ENCODE assay signal across 8 cellular contexts in the genomic region with DNA sequence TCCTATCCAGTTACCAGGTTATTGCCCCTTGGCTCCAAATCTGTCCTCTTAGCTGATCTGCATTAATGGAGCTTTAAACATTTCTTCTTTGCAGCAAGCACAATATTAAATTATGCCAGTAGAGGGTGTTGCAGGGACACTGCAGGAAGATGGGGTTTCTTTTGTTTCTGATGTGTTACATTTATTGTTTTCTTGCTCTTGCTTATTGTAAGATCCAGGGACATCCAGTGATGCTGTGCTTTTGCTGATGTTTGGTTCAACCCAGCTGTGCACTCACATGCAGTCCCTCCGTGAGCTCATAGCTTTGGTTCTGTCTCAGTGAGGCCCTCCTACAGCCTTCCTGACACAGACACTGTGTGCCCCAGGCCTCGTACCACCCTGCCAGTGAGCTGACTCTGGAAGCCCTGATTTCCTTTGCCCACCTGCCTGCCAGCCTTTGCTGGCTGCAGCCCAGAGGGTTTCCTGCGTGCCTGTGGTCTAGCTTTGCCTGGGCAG.
A peak's percentile ranks its signal among the peaks of the same experiment; 100 is the strongest.
DNase-seq lines count a peak whose midpoint lies in the region; ATAC-seq, FAIRE-seq and TF ChIP-seq lines count a peak whose summit lies in the region.

No MANE protein-coding gene starts in this region.

- H3K36me3 ChIP-seq in MM.1S (replicated peaks; ENCODE audit: insufficient read depth, low read length) (no peaks in the 10 kb centered on the region), SJCRH30 (no peaks in the 10 kb centered on the region), endothelial cell of umbilical vein (ENCODE audit: control insufficient read depth in 2 of 2, extremely low read depth in 1 of 2, insufficient read depth in 2 of 2, low read length in 2 of 2) (no peaks in the 10 kb centered on the region)

- H2AFZ ChIP-seq in MM.1S (ENCODE audit: low read length) (no peak overlapping the region), endothelial cell of umbilical vein (ENCODE audit: low read depth, low read length) (no peak overlapping the region)

- DNase-seq in GM10248 (ENCODE audit: extremely low spot score): peak; percentile 54
- peak; percentile 71 for DNase-seq in MM.1S
- DNase-seq in SJCRH30: peak; percentile 27 to 62
- peak; percentile 68 for DNase-seq in endothelial cell of umbilical vein (ENCODE audit: low read depth, low spot score)
- peak in 1 of 2 donors; percentile 11 for DNase-seq in memory B cell (ENCODE audit: low spot score in 2 of 2)
- DNase-seq in GM19240 (ENCODE audit: insufficient read length, low spot score): no peak

- H3K4me1 ChIP-seq in MM.1S (ENCODE audit: low read length): no peaks in the 10 kb centered on the region
- peaks cover 5% of the 10 kb centered on the region; the same call in 1 of the 2 replicates for H3K4me1 ChIP-seq in SJCRH30
- no peaks in the 10 kb centered on the region for H3K4me1 ChIP-seq in endothelial cell of umbilical vein (ENCODE audit: control insufficient read depth, extremely low read depth, insufficient read depth, low read length)

- dilution Hi-C loops in endothelial cell of umbilical vein (cut with MboI; ENCODE audit: extremely low pct_ligation_motif_present, low sequenced_read_pairs): loop anchor here (10.0 kb wide), 1 partner anchor 462 kb away; no protein-coding TSS in a partner anchor

- POLR2A ChIA-PET in GM10248 (lab: Yijun Ruan, JAX) (interaction anchor here (1.1 kb wide), 1 partner anchor 737 kb away, joined by 3 read pairs; the partner anchor contains the start of gene CACYBP), endothelial cell of umbilical vein (lab: Charles Lee) (interaction anchor here (1.0 kb wide), 1 partner anchor 463 kb away, joined by 4 read pairs; no protein-coding TSS in a partner anchor)

- H3K27me3 Mint-ChIP-seq in memory B cell: no peaks in the 10 kb centered on the region

- H3F3A ChIP-seq in MM.1S (ENCODE audit: insufficient read depth, low read length): no peaks in the 10 kb centered on the region

- H3K4me3 ChIP-seq in MM.1S (ENCODE audit: low read length) (no peak overlapping the region), SJCRH30 (no peak overlapping the region), endothelial cell of umbilical vein (replicated peaks in 1 of 3; ENCODE audit: insufficient read depth in 1 of 3, low read depth in 1 of 3, low read length in 3 of 3) (no peak overlapping the region)

- H3K9me3 ChIP-seq in MM.1S (replicated peaks; ENCODE audit: insufficient read depth, low read length) (no peaks in the 10 kb centered on the region), SJCRH30 (replicated peaks) (no peaks in the 10 kb centered on the region), endothelial cell of umbilical vein (replicated peaks; ENCODE audit: control insufficient read depth, insufficient read depth, low read length) (no peaks in the 10 kb centered on the region)

- CTCF ChIA-PET in GM10248 (lab: Yijun Ruan, JAX) (interaction anchor here (0.6 to 2.8 kb wide), 69 partner anchors 10 to 864 kb away, joined by 3 to 101 read pairs (median 4); no protein-coding TSS in a partner anchor), endothelial cell of umbilical vein (lab: Charles Lee) (interaction anchor here (0.6 to 2.8 kb wide), 93 partner anchors 10 to 1520 kb away, joined by 3 to 378 read pairs (median 4); no protein-coding TSS in a partner anchor)

- no peaks in the 10 kb centered on the region for H3K9me2 ChIP-seq in MM.1S (replicated peaks; ENCODE audit: insufficient read depth, low read length)

- no peaks in the 10 kb centered on the region for H3K9me1 ChIP-seq in endothelial cell of umbilical vein (replicated peaks; ENCODE audit: control insufficient read depth, extremely low read depth, insufficient read depth, low read length)

- TF ChIP-seq CTCF in GM10248 (IDR thresholded peaks at IDR 0.05; ENCODE audit: control extremely low read depth, extremely low read depth, low read depth, missing control alignments) (peak; percentile 71), MM.1S (IDR thresholded peaks at IDR 0.05; ENCODE audit: low read length) (peak; percentile 86), endothelial cell of umbilical vein (IDR thresholded peaks at IDR 0.05; ENCODE audit: extremely low read depth in 1 of 2, insufficient read depth in 1 of 2, low read depth in 1 of 2, low read length in 2 of 2) (peak; percentile 47 to 57)

- no peak overlapping the region for H3K27ac Mint-ChIP-seq in memory B cell

- TF ChIP-seq POLR2A in endothelial cell of umbilical vein (IDR thresholded peaks at IDR 0.05; ENCODE audit: low read depth, low read length): no peak

- H3K79me2 ChIP-seq in MM.1S (ENCODE audit: low read length) (no peaks in the 10 kb centered on the region), endothelial cell of umbilical vein (ENCODE audit: control insufficient read depth, insufficient read depth, low read length) (no peaks in the 10 kb centered on the region)

- H4K20me1 ChIP-seq in MM.1S (ENCODE audit: insufficient read depth, low read length): no peaks in the 10 kb centered on the region
- H4K20me1 ChIP-seq in endothelial cell of umbilical vein (replicated peaks; ENCODE audit: control insufficient read depth, extremely low read depth, insufficient read depth, low read length): no peaks in the 10 kb centered on the region

- H3K4me1 Mint-ChIP-seq in memory B cell: peaks cover 5% of the 10 kb centered on the region

- H3K36me3 Mint-ChIP-seq in memory B cell: peaks cover 5% of the 10 kb centered on the region

- H3K4me2 ChIP-seq in MM.1S (ENCODE audit: low read depth, low read length) (no peak overlapping the region), endothelial cell of umbilical vein (ENCODE audit: insufficient read depth, low read length) (no peak overlapping the region)

- ATAC-seq in memory B cell (ENCODE audit: low read depth): peak; percentile 52
- no peak for ATAC-seq in HG03457 (IDR thresholded peaks at IDR 0.05; ENCODE audit: unreplicated experiment)

- BruUV-seq in endothelial cell of umbilical vein (replicated peaks; lab: Mats Ljungman, UMichigan): no TSS peak

- H3K9me3 Mint-ChIP-seq in memory B cell: no peaks in the 10 kb centered on the region

- no peak overlapping the region for H3K27ac ChIP-seq in MM.1S (ENCODE audit: low read length)
- H3K27ac ChIP-seq in SJCRH30: no peak overlapping the region
- no peak overlapping the region for H3K27ac ChIP-seq in endothelial cell of umbilical vein (ENCODE audit: insufficient read depth, low read depth, low read length)

- intact Hi-C loops in endothelial cell of umbilical vein (cut with micrococcal nuclease): loop anchor here (1.0 kb wide), 2 partner anchors 464 to 482 kb away; no protein-coding TSS in a partner anchor

- FAIRE-seq in A204.1 (lab: Jason Lieb, UNC) (peak; percentile 43), endothelial cell of umbilical vein (lab: Jason Lieb, UNC) (no peak)

- no peak overlapping the region for H3K9ac ChIP-seq in MM.1S (ENCODE audit: low read length)
- H3K9ac ChIP-seq in endothelial cell of umbilical vein (replicated peaks; ENCODE audit: extremely low read depth, insufficient read depth, low read length): no peak overlapping the region

- H3K4me3 Mint-ChIP-seq in memory B cell: no peak overlapping the region

- H3K27me3 ChIP-seq in MM.1S (replicated peaks; ENCODE audit: insufficient read depth, low read length): no peaks in the 10 kb centered on the region
- no peaks in the 10 kb centered on the region for H3K27me3 ChIP-seq in SJCRH30
- H3K27me3 ChIP-seq in endothelial cell of umbilical vein (ENCODE audit: control insufficient read depth in 2 of 2, insufficient read depth in 2 of 2, low read length in 2 of 2): no peaks in the 10 kb centered on the region

TF ChIP-seq in endothelial cell of umbilical vein, 7 proteins besides CTCF, POLR2A, EP300 and RAD21:
- TF ChIP-seq FOS (IDR thresholded peaks at IDR 0.05; ENCODE audit: borderline replicate concordance, insufficient read depth, low read length) (no peak), GATA2 (IDR thresholded peaks at IDR 0.05; ENCODE audit: insufficient read depth, insufficient read length, low read depth, low read length) (no peak), MYC (IDR thresholded peaks at IDR 0.05; ENCODE audit: low read depth, low read length) (no peak), JUN (IDR thresholded peaks at IDR 0.05; ENCODE audit: borderline replicate concordance, insufficient read depth, insufficient read length, low read depth) (no peak), MAX (IDR thresholded peaks at IDR 0.05; ENCODE audit: insufficient read depth, insufficient read length) (no peak), POLR2AphosphoS5 (IDR thresholded peaks at IDR 0.05; ENCODE audit: insufficient read depth, low read depth, low read length) (no peak), EZH2 (IDR thresholded peaks at IDR 0.05; ENCODE audit: borderline replicate concordance, low read depth, low read length, severe bottlenecking) (no peak)
